Comparison of ENCODE assay signal across 10 cellular contexts in the genomic region with DNA sequence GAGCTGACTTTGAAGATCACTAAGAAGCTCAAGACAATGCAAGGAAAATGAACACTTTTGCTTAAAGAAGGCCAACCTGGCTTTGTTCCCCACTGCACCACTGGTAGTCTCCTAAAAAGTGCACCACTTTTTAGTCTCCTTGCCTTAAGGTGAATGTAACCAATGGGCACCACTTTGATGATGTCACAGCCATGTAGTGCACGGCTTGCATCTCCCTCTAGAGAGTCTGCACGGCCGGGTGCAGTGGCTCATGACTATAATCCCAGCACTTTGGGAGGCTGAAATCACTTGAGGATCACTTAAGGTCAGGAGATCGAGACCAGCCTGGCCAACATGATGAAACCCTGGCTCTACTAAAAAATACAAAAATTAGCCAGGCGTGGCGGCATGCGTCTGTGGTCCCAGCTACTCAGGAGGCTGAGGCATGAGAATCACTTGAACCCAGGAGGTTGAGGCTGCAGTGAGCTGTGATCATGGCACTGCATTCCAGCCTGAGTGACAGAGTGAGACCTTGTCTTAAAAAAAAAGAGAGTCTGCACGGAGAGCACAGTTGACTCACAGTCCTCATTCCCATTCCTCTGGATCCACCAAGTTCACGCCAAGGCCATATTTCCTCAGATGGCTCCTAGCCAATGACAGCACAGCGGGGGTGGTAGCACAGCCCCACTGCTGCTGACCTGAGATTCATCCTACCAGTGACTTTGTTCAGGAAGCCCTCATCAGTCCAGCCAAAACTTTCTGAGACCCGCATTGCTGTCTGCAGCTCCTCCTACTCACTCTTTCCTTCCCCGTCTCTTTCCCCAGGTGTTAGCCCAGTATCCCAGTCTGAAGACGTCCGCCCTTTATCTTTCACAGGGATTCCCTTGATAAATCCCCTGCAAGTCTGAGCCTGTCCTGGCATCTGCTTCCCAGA. TPM values are rescaled to one million over a fixed set of nuclear protein-coding genes. Genes with fewer than 3 reads are reported as not detected.
DNase-seq lines count a peak whose midpoint lies in the region; ATAC-seq and TF ChIP-seq lines count a peak whose summit lies in the region.
"Had no signal": no experiment of that assay in that cellular context is flagged by ENCODE, and none has a peak within 500 bp of the region (broad histone marks: within the 10 kb centered on the region; RNA-seq: fewer than 3 reads in every experiment).

No MANE protein-coding gene starts in this region.

- no peaks in the 10 kb centered on the region for H4K20me1 ChIP-seq in GM23338 (replicated peaks; ENCODE audit: insufficient read depth)

- no peak overlapping the region for H3K27ac Mint-ChIP-seq in GM23338
- H3K27ac Mint-ChIP-seq in activated CD8-positive, alpha-beta T cell treated with anti-CD3 and anti-CD28 coated beads for 36 hours: no peak overlapping the region
- no peak overlapping the region for H3K27ac Mint-ChIP-seq in activated CD4-positive, alpha-beta T cell treated with anti-CD3 and anti-CD28 coated beads, Interleukin-2, amount 10 ng/mL, durations not matched to agents 7 days and 5 days

- no peaks in the 10 kb centered on the region; the same call in 1 of the 2 replicates for H3K9me2 ChIP-seq in GM23338 (ENCODE audit: insufficient read depth)

- WGBS in right cardiac atrium: 56% methylated on average over 14 of the region's 14 CpGs
- 77 to 91% (median 89%) methylated on average over 14 of the region's 14 CpGs for WGBS in spleen, 5 donors

- TF ChIP-seq POLR2A in spleen (IDR thresholded peaks at IDR 0.05): no peak

- H2AFZ ChIP-seq in GM23338: peak overlapping the region; percentile 85; the same call in 1 of the 2 replicates

- H3K4me1 ChIP-seq in GM23338 (ENCODE audit: insufficient read depth): no peaks in the 10 kb centered on the region
- peaks cover 2% of the 10 kb centered on the region for H3K4me1 ChIP-seq in right cardiac atrium (ENCODE audit: control insufficient read depth, insufficient read depth, low read length)
- peaks cover 0 to 14% (median 0%) of the 10 kb centered on the region in 6 donors for H3K4me1 ChIP-seq in spleen

- H3K9me3 ChIP-seq in right cardiac atrium (ENCODE audit: control insufficient read depth, low read length) (no peaks in the 10 kb centered on the region), spleen (no peaks in the 10 kb centered on the region)

- H3K27me3 ChIP-seq in GM23338 (ENCODE audit: insufficient read depth) (no peaks in the 10 kb centered on the region), right cardiac atrium (ENCODE audit: control insufficient read depth, insufficient read depth) (no peaks in the 10 kb centered on the region), spleen (replicated peaks in 1 of 7) (no peaks in the 10 kb centered on the region)

- intact Hi-C loops in right cardiac atrium (cut with DNase I): loop anchor here in 3 of 4 donors (10.0 kb wide), 4 partner anchors 117 to 327 kb away; partner anchors contain the start of gene ANAPC7 (in 1 of the 3)
- intact Hi-C loops in spleen (cut with DNase I; ENCODE audit: low total_unique reads): loop anchor here (5.0 to 10.0 kb wide), 2 partner anchors 137 to 315 kb away; no protein-coding TSS in a partner anchor
- intact Hi-C loops in activated CD8-positive, alpha-beta T cell treated with anti-CD3 and anti-CD28 coated beads for 36 hours (cut with micrococcal nuclease): no loop called here

- H3K36me3 ChIP-seq in GM23338 (ENCODE audit: insufficient read depth) (no peaks in the 10 kb centered on the region), spleen (no peaks in the 10 kb centered on the region)

- H3K79me2 ChIP-seq in GM23338 (replicated peaks; ENCODE audit: insufficient read depth): no peaks in the 10 kb centered on the region

- no peak overlapping the region for H3K27ac ChIP-seq in GM23338 (ENCODE audit: low read depth)
- peak overlapping the region; percentile 89 for H3K27ac ChIP-seq in right cardiac atrium (ENCODE audit: low read length)
- H3K27ac ChIP-seq in spleen: peak overlapping the region in 7 of 8 donors; percentile 28 to 74 (median 52)

- in situ Hi-C loops in astrocyte of the spinal cord (cut with HindIII; ENCODE audit: low sequenced_read_pairs): no loop called here

- POLR2A ChIA-PET in activated CD8-positive, alpha-beta T cell treated with anti-CD3 and anti-CD28 coated beads for 36 hours (lab: Charles Lee): no interaction called here
- POLR2A ChIA-PET in activated CD4-positive, alpha-beta T cell treated with anti-CD3 and anti-CD28 coated beads, Interleukin-2, amount 10 ng/mL, durations not matched to agents 7 days and 5 days (lab: Charles Lee): no interaction called here

- H3K4me1 Mint-ChIP-seq in GM23338: peaks cover 15% of the 10 kb centered on the region
- peaks cover 2% of the 10 kb centered on the region for H3K4me1 Mint-ChIP-seq in activated CD8-positive, alpha-beta T cell treated with anti-CD3 and anti-CD28 coated beads for 36 hours (ENCODE audit: low read depth)
- H3K4me1 Mint-ChIP-seq in activated CD4-positive, alpha-beta T cell treated with anti-CD3 and anti-CD28 coated beads, Interleukin-2, amount 10 ng/mL, durations not matched to agents 7 days and 5 days: no peaks in the 10 kb centered on the region

- H3K4me3 Mint-ChIP-seq in GM23338: no peak overlapping the region
- H3K4me3 Mint-ChIP-seq in activated CD8-positive, alpha-beta T cell treated with anti-CD3 and anti-CD28 coated beads for 36 hours: no peak overlapping the region
- no peak overlapping the region for H3K4me3 Mint-ChIP-seq in activated CD4-positive, alpha-beta T cell treated with anti-CD3 and anti-CD28 coated beads, Interleukin-2, amount 10 ng/mL, durations not matched to agents 7 days and 5 days

- TF ChIP-seq CTCF in GM23338 (conservative IDR thresholded peaks at IDR 0.05; ENCODE audit: low read depth in 2 of 2) (no peak), astrocyte of the spinal cord (IDR thresholded peaks at IDR 0.05; ENCODE audit: low read depth, low read length) (no peak), spleen (IDR thresholded peaks at IDR 0.05 in 8 of 11, conservative IDR thresholded peaks at IDR 0.05 in 3 of 11) (no peak)
- TF ChIP-seq CTCF in activated CD8-positive, alpha-beta T cell treated with anti-CD3 and anti-CD28 coated beads for 36 hours (IDR thresholded peaks at IDR 0.05): no peak

- H3K36me3 Mint-ChIP-seq in GM23338 (ENCODE audit: low read depth): no peaks in the 10 kb centered on the region
- no peaks in the 10 kb centered on the region for H3K36me3 Mint-ChIP-seq in activated CD8-positive, alpha-beta T cell treated with anti-CD3 and anti-CD28 coated beads for 36 hours (ENCODE audit: low read depth)
- H3K36me3 Mint-ChIP-seq in activated CD4-positive, alpha-beta T cell treated with anti-CD3 and anti-CD28 coated beads, Interleukin-2, amount 10 ng/mL, durations not matched to agents 7 days and 5 days (ENCODE audit: low read depth): no peaks in the 10 kb centered on the region

- peaks cover 11% of the 10 kb centered on the region for H3K27me3 Mint-ChIP-seq in GM23338 (ENCODE audit: insufficient read depth, low read depth, poor library complexity)
- peaks cover 4% of the 10 kb centered on the region for H3K27me3 Mint-ChIP-seq in activated CD8-positive, alpha-beta T cell treated with anti-CD3 and anti-CD28 coated beads for 36 hours
- peaks cover 18% of the 10 kb centered on the region for H3K27me3 Mint-ChIP-seq in activated CD4-positive, alpha-beta T cell treated with anti-CD3 and anti-CD28 coated beads, Interleukin-2, amount 10 ng/mL, durations not matched to agents 7 days and 5 days

- CTCF ChIA-PET in activated CD8-positive, alpha-beta T cell treated with anti-CD3 and anti-CD28 coated beads for 36 hours (lab: Charles Lee): no interaction called here
- CTCF ChIA-PET in activated CD4-positive, alpha-beta T cell treated with anti-CD3 and anti-CD28 coated beads, Interleukin-2, amount 10 ng/mL, durations not matched to agents 7 days and 5 days (lab: Charles Lee): no interaction called here

- no peak for DNase-seq in GM23338 (ENCODE audit: low spot score)
- DNase-seq in astrocyte of the spinal cord (ENCODE audit: low read depth, low spot score): peak; percentile 93
- DNase-seq in right cardiac atrium: peak in 1 of 3 donors; percentile 46
- DNase-seq in spleen: no peak
- no peak for DNase-seq in activated CD8-positive, alpha-beta T cell treated with anti-CD3 and anti-CD28 coated beads for 36 hours
- DNase-seq in activated CD4-positive, alpha-beta T cell treated with anti-CD3 and anti-CD28 coated beads, Interleukin-2, amount 10 ng/mL, durations not matched to agents 7 days and 5 days: no peak
- no peak for DNase-seq in NCI-H524 treated with DMSO at 0.1 percent for 48 hours (lab: John Stamatoyannopoulos, UW)
- DNase-seq in stimulated activated naive CD4-positive, alpha-beta T cell (lab: John Stamatoyannopoulos, UW): no peak
- DNase-seq: NCI-H1092, T-helper 9 cell had no signal

- ATAC-seq in GM23338 (no peak), right cardiac atrium (peak in 1 of 2 donors; percentile 50)
- no peak for ATAC-seq in activated CD8-positive, alpha-beta T cell treated with anti-CD3 and anti-CD28 coated beads for 36 hours

- no peak overlapping the region for H3K4me2 ChIP-seq in GM23338

- H3K4me3 ChIP-seq in GM23338: no peak overlapping the region
- H3K4me3 ChIP-seq in astrocyte of the spinal cord (ENCODE audit: low read depth, low read length): no peak overlapping the region
- no peak overlapping the region for H3K4me3 ChIP-seq in right cardiac atrium (ENCODE audit: low read length)
- H3K4me3 ChIP-seq in spleen: no peak overlapping the region

- H3F3A ChIP-seq in GM23338 (replicated peaks; ENCODE audit: low read depth): no peaks in the 10 kb centered on the region

- H3K9me3 Mint-ChIP-seq in GM23338: no peaks in the 10 kb centered on the region
- no peaks in the 10 kb centered on the region for H3K9me3 Mint-ChIP-seq in activated CD8-positive, alpha-beta T cell treated with anti-CD3 and anti-CD28 coated beads for 36 hours
- peaks cover 3% of the 10 kb centered on the region for H3K9me3 Mint-ChIP-seq in activated CD4-positive, alpha-beta T cell treated with anti-CD3 and anti-CD28 coated beads, Interleukin-2, amount 10 ng/mL, durations not matched to agents 7 days and 5 days

RNA-seq across cellular contexts. Expression of gene IFT81, which starts 16.5 kb away (rescaled TPM):
- total RNA-seq in GM23338 (2014; rRNA removed; shearing (Covaris generic)): 7.7 and 17.5 TPM in 2 replicates
- polyA plus RNA-seq in GM23338 (2016; fragmentation: Nextera tagmentation; extraction: Ambion mirVana) (12.8 and 22.3 TPM in 2 replicates), right cardiac atrium (7.6 TPM), spleen (1 to 10 TPM; 1.8 to 2.9 (median 2.8) TPM)
- total RNA-seq in right cardiac atrium (10 to 100 TPM in 3 of 4 donors, 1 to 10 TPM in 1; 9.6 to 14.9 (median 11.6) TPM), spleen (10 to 100 TPM in 1 of 7 donors, 1 to 10 TPM in 6; 4.5 to 10.1 (median 6.3) TPM)
- total RNA-seq in activated CD8-positive, alpha-beta T cell treated with anti-CD3 and anti-CD28 coated beads for 36 hours: 1 to 10 TPM; 1.8 to 2.8 TPM
- 1 to 10 TPM; 2.5 to 2.9 TPM for total RNA-seq in activated CD4-positive, alpha-beta T cell treated with anti-CD3 and anti-CD28 coated beads, Interleukin-2, amount 10 ng/mL, durations not matched to agents 7 days and 5 days

RNA-seq across cellular contexts. Expression of gene C12orf76, which starts 59.3 kb away (rescaled TPM):
- total RNA-seq in GM23338 (2014; rRNA removed; shearing (Covaris generic)): 14.5 and 21.7 TPM in 2 replicates
- 11.1 and 14.3 TPM in 2 replicates for polyA plus RNA-seq in GM23338 (2016; fragmentation: Nextera tagmentation; extraction: Ambion mirVana)
- 1 to 10 TPM; 5.7 to 6.8 (median 6.7) TPM for total RNA-seq in right cardiac atrium
- 7.0 TPM for polyA plus RNA-seq in right cardiac atrium
- total RNA-seq in spleen: 10 to 100 TPM; 12.9 to 19.9 (median 17.8) TPM
- polyA plus RNA-seq in spleen: 10 to 100 TPM; 15.2 to 21.5 (median 16.4) TPM
- total RNA-seq in activated CD8-positive, alpha-beta T cell treated with anti-CD3 and anti-CD28 coated beads for 36 hours: 10 to 100 TPM in 1 of 2 experiments, 1 to 10 TPM in 1; 9.7 to 11.0 TPM
- total RNA-seq in activated CD4-positive, alpha-beta T cell treated with anti-CD3 and anti-CD28 coated beads, Interleukin-2, amount 10 ng/mL, durations not matched to agents 7 days and 5 days: 10 to 100 TPM; 19.9 to 25.8 TPM
